Comparison of ENCODE assay signal across 1 cellular context in the genomic region with DNA sequence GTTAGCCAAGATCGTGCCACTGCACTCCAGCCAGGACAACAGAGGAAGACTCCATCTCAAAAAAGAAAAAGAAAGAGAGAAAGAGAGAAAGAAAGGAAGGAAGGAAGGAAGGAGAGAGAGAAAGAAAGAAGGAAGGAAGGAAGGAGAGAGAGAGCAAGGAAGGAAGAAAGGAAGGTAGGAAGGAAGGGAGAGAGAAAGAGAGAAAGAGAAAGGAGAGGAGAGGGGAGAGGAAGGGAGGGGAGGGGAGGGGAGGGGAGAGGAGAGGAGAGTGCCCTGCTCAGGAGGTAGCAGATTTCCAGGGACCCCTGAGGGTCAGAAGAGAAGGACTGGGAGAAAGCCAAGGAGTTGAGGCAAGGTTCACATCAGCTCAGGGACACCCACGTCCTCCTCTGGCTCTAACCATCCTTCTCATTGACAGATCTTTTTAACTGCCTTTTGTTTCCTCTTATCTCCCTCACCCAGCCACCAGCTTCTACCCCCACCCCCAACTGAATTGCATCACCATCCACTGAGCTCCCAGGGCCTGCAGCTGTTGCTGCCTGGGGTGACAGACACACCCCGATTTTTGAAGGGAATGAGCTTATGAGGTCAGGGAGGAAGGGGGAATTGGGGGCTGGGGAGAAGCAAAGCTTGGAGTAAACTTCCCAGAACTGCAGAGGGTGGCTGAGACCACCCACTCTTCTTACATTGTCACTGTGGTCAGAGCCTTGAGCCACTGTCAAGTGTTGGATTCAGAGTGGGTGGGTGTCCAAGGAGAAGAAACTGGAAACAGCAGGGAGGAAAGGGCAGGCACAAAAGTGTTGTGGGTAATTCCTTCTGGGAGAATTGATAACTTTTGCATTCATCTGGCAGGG.
TF ChIP-seq lines count a peak whose summit lies in the region.

No MANE protein-coding gene starts in this region.

TF ChIP-seq in K562, 482 proteins besides CTCF, POLR2A, EP300 and RAD21 (continued from another document and continues in another):
- TF ChIP-seq ZNF75A (CRISPR knock-in tag; IDR thresholded peaks at IDR 0.05) (peak; percentile 7; the same call in 1 of the 2 replicates), ZNF551 (CRISPR knock-in tag; IDR thresholded peaks at IDR 0.05) (no peak), POU5F1 (IDR thresholded peaks at IDR 0.05; ENCODE audit: borderline replicate concordance, low read depth, low read length, partially characterized antibody) (no peak), ZNF384 (IDR thresholded peaks at IDR 0.05; ENCODE audit: low read depth, low read length) (peak; percentile 47), HSF4 (CRISPR knock-in tag; IDR thresholded peaks at IDR 0.05; ENCODE audit: borderline replicate concordance) (0 out of 2 replicates have a peak, but pooled peaks have one; percentile 56), RHOXF2B (CRISPR knock-in tag; conservative IDR thresholded peaks at IDR 0.05) (0 out of 2 replicates have a peak, but pooled peaks have one; percentile 34), SMAD2 (IDR thresholded peaks at IDR 0.05; ENCODE audit: low read depth, low read length) (no peak), ZNF316 (IDR thresholded peaks at IDR 0.05) (no peak; the same call in 1 of the 2 replicates), RFX5 (IDR thresholded peaks at IDR 0.05; ENCODE audit: low read depth, low read length) (0 out of 2 replicates have a peak, but pooled peaks have one; percentile 28), NFYB (IDR thresholded peaks at IDR 0.05; ENCODE audit: extremely low read depth, insufficient read length) (no peak), MCM5 (IDR thresholded peaks at IDR 0.05; ENCODE audit: low read depth) (no peak), TBL1XR1 (IDR thresholded peaks at IDR 0.05; ENCODE audit: low read length in 2 of 2) (peak; percentile 98 to 99)
- TF ChIP-seq, protein P1, sequence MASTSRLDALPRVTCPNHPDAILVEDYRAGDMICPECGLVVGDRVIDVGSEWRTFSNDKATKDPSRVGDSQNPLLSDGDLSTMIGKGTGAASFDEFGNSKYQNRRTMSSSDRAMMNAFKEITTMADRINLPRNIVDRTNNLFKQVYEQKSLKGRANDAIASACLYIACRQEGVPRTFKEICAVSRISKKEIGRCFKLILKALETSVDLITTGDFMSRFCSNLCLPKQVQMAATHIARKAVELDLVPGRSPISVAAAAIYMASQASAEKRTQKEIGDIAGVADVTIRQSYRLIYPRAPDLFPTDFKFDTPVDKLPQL (IDR thresholded peaks at IDR 0.05; ENCODE audit: extremely low read depth, insufficient read length) = no peak
- TF ChIP-seq, protein P2, sequence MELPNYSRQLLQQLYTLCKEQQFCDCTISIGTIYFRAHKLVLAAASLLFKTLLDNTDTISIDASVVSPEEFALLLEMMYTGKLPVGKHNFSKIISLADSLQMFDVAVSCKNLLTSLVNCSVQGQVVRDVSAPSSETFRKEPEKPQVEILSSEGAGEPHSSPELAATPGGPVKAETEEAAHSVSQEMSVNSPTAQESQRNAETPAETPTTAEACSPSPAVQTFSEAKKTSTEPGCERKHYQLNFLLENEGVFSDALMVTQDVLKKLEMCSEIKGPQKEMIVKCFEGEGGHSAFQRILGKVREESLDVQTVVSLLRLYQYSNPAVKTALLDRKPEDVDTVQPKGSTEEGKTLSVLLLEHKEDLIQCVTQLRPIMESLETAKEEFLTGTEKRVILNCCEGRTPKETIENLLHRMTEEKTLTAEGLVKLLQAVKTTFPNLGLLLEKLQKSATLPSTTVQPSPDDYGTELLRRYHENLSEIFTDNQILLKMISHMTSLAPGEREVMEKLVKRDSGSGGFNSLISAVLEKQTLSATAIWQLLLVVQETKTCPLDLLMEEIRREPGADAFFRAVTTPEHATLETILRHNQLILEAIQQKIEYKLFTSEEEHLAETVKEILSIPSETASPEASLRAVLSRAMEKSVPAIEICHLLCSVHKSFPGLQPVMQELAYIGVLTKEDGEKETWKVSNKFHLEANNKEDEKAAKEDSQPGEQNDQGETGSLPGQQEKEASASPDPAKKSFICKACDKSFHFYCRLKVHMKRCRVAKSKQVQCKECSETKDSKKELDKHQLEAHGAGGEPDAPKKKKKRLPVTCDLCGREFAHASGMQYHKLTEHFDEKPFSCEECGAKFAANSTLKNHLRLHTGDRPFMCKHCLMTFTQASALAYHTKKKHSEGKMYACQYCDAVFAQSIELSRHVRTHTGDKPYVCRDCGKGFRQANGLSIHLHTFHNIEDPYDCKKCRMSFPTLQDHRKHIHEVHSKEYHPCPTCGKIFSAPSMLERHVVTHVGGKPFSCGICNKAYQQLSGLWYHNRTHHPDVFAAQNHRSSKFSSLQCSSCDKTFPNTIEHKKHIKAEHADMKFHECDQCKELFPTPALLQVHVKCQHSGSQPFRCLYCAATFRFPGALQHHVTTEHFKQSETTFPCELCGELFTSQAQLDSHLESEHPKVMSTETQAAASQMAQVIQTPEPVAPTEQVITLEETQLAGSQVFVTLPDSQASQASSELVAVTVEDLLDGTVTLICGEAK (IDR thresholded peaks at IDR 0.05) = peak; percentile 57
- TF ChIP-seq, protein P2 (CRISPR knock-in tag; IDR thresholded peaks at IDR 0.05) = no peak
- TF ChIP-seq, protein P3, sequence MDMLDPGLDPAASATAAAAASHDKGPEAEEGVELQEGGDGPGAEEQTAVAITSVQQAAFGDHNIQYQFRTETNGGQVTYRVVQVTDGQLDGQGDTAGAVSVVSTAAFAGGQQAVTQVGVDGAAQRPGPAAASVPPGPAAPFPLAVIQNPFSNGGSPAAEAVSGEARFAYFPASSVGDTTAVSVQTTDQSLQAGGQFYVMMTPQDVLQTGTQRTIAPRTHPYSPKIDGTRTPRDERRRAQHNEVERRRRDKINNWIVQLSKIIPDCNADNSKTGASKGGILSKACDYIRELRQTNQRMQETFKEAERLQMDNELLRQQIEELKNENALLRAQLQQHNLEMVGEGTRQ (CRISPR knock-in tag; IDR thresholded peaks at IDR 0.05) = no peak
- TF ChIP-seq, protein P4, sequence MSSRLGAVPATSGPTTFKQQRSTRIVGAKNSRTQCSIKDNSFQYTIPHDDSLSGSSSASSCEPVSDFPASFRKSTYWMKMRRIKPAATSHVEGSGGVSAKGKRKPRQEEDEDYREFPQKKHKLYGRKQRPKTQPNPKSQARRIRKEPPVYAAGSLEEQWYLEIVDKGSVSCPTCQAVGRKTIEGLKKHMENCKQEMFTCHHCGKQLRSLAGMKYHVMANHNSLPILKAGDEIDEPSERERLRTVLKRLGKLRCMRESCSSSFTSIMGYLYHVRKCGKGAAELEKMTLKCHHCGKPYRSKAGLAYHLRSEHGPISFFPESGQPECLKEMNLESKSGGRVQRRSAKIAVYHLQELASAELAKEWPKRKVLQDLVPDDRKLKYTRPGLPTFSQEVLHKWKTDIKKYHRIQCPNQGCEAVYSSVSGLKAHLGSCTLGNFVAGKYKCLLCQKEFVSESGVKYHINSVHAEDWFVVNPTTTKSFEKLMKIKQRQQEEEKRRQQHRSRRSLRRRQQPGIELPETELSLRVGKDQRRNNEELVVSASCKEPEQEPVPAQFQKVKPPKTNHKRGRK (tag; IDR thresholded peaks at IDR 0.05) = peak; percentile 95
- TF ChIP-seq, protein P5, sequence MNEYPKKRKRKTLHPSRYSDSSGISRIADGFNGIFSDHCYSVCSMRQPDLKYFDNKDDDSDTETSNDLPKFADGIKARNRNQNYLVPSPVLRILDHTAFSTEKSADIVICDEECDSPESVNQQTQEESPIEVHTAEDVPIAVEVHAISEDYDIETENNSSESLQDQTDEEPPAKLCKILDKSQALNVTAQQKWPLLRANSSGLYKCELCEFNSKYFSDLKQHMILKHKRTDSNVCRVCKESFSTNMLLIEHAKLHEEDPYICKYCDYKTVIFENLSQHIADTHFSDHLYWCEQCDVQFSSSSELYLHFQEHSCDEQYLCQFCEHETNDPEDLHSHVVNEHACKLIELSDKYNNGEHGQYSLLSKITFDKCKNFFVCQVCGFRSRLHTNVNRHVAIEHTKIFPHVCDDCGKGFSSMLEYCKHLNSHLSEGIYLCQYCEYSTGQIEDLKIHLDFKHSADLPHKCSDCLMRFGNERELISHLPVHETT (CRISPR knock-in tag; conservative IDR thresholded peaks at IDR 0.05 in 1 of 2, IDR thresholded peaks at IDR 0.05 in 1 of 2) = peak in 1 of 2 experiments; percentile 88; a peak in 2 of 4 replicates
- TF ChIP-seq, protein P6, sequence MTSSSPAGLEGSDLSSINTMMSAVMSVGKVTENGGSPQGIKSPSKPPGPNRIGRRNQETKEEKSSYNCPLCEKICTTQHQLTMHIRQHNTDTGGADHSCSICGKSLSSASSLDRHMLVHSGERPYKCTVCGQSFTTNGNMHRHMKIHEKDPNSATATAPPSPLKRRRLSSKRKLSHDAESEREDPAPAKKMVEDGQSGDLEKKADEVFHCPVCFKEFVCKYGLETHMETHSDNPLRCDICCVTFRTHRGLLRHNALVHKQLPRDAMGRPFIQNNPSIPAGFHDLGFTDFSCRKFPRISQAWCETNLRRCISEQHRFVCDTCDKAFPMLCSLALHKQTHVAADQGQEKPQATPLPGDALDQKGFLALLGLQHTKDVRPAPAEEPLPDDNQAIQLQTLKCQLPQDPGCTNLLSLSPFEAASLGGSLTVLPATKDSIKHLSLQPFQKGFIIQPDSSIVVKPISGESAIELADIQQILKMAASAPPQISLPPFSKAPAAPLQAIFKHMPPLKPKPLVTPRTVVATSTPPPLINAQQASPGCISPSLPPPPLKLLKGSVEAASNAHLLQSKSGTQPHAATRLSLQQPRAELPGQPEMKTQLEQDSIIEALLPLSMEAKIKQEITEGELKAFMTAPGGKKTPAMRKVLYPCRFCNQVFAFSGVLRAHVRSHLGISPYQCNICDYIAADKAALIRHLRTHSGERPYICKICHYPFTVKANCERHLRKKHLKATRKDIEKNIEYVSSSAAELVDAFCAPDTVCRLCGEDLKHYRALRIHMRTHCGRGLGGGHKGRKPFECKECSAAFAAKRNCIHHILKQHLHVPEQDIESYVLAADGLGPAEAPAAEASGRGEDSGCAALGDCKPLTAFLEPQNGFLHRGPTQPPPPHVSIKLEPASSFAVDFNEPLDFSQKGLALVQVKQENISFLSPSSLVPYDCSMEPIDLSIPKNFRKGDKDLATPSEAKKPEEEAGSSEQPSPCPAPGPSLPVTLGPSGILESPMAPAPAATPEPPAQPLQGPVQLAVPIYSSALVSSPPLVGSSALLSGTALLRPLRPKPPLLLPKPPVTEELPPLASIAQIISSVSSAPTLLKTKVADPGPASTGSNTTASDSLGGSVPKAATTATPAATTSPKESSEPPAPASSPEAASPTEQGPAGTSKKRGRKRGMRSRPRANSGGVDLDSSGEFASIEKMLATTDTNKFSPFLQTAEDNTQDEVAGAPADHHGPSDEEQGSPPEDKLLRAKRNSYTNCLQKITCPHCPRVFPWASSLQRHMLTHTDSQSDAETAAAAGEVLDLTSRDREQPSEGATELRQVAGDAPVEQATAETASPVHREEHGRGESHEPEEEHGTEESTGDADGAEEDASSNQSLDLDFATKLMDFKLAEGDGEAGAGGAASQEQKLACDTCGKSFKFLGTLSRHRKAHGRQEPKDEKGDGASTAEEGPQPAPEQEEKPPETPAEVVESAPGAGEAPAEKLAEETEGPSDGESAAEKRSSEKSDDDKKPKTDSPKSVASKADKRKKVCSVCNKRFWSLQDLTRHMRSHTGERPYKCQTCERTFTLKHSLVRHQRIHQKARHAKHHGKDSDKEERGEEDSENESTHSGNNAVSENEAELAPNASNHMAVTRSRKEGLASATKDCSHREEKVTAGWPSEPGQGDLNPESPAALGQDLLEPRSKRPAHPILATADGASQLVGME (CRISPR knock-in tag; IDR thresholded peaks at IDR 0.05) = no peak
- TF ChIP-seq, protein P7, sequence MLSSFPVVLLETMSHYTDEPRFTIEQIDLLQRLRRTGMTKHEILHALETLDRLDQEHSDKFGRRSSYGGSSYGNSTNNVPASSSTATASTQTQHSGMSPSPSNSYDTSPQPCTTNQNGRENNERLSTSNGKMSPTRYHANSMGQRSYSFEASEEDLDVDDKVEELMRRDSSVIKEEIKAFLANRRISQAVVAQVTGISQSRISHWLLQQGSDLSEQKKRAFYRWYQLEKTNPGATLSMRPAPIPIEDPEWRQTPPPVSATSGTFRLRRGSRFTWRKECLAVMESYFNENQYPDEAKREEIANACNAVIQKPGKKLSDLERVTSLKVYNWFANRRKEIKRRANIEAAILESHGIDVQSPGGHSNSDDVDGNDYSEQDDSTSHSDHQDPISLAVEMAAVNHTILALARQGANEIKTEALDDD (IDR thresholded peaks at IDR 0.05) = peak; percentile 78; the same call in 1 of the 2 replicates
